8 cellular contexts compared by ENCODE assay signal in genomic region chr19:12723383-12723642, GRCh38. TPM values are rescaled to one million over a fixed set of nuclear protein-coding genes. Genes with fewer than 3 reads are reported as not detected.
DNase-seq lines count a peak whose midpoint lies in the region; ATAC-seq and TF ChIP-seq lines count a peak whose summit lies in the region.

No MANE protein-coding gene starts in this region.

- no peak for TF ChIP-seq CTCF in right atrium auricular region (IDR thresholded peaks at IDR 0.05)

- peaks cover 56% of the 10 kb centered on the region for H3K36me3 Mint-ChIP-seq in activated T-helper 2 cell treated with anti-CD3 and anti-CD28 coated beads, Interferon-gamma antibody, Interleukin-2, Interleukin-4, amounts not matched to agents 10 μg/mL and 5 μg/mL and 100 μg/mL, durations not matched to agents 14 hours and 24 hours and 36 hours (ENCODE audit: low read depth)
- H3K36me3 Mint-ChIP-seq in immature natural killer cell, result peaks cover 0 to 11% (median 8%) of the 10 kb centered on the region in 3 donors

- peak overlapping the region; percentile 64 to 83 for H3K4me3 ChIP-seq in right atrium auricular region
- H3K4me3 ChIP-seq in thymus (ENCODE audit: low read length), result peak overlapping the region; percentile 100

- ATAC-seq in Right ventricle myocardium superior (ENCODE audit: poor library complexity), result no peak
- no peak for ATAC-seq in esophagus mucosa

- H3K27me3 Mint-ChIP-seq in activated T-helper 2 cell treated with anti-CD3 and anti-CD28 coated beads, Interferon-gamma antibody, Interleukin-2, Interleukin-4, amounts not matched to agents 10 μg/mL and 5 μg/mL and 100 μg/mL, durations not matched to agents 14 hours and 24 hours and 36 hours (ENCODE audit: low read depth), result no peaks in the 10 kb centered on the region
- peaks cover 19 to 21% (median 19%) of the 10 kb centered on the region in 3 donors for H3K27me3 Mint-ChIP-seq in immature natural killer cell (ENCODE audit: low read depth in 3 of 3)

- under 1% methylated on average over 7 of the region's 7 CpGs for WGBS in thymus

- intact Hi-C loops in Right ventricle myocardium superior (cut with DNase I), result no loop called here
- intact Hi-C loops in activated T-helper 2 cell treated with anti-CD3 and anti-CD28 coated beads, Interferon-gamma antibody, Interleukin-2, Interleukin-4, amounts not matched to agents 10 μg/mL and 5 μg/mL and 100 μg/mL, durations not matched to agents 14 hours and 24 hours and 36 hours (cut with micrococcal nuclease), result loop anchor here (1.0 to 5.0 kb wide), 3 partner anchors 10 to 1631 kb away; partner anchors contain the start of genes ZNF490 and ZNF791

- H3K27ac ChIP-seq in right atrium auricular region, result peak overlapping the region; percentile 97
- H3K27ac ChIP-seq in thymus (ENCODE audit: low read depth), result peak overlapping the region; percentile 58

- no peaks in the 10 kb centered on the region for H3K9me3 ChIP-seq in right atrium auricular region
- H3K9me3 ChIP-seq in thymus (ENCODE audit: control insufficient read depth), result no peaks in the 10 kb centered on the region

- no peaks in the 10 kb centered on the region for H3K9me3 Mint-ChIP-seq in activated T-helper 2 cell treated with anti-CD3 and anti-CD28 coated beads, Interferon-gamma antibody, Interleukin-2, Interleukin-4, amounts not matched to agents 10 μg/mL and 5 μg/mL and 100 μg/mL, durations not matched to agents 14 hours and 24 hours and 36 hours
- H3K9me3 Mint-ChIP-seq in immature natural killer cell, result no peaks in the 10 kb centered on the region

- H3K36me3 ChIP-seq in right atrium auricular region (peaks cover 16% of the 10 kb centered on the region), thymus (ENCODE audit: control insufficient read depth, insufficient read depth) (peaks cover 13% of the 10 kb centered on the region)

- peak overlapping the region; percentile 90 for H3K27ac Mint-ChIP-seq in activated T-helper 2 cell treated with anti-CD3 and anti-CD28 coated beads, Interferon-gamma antibody, Interleukin-2, Interleukin-4, amounts not matched to agents 10 μg/mL and 5 μg/mL and 100 μg/mL, durations not matched to agents 14 hours and 24 hours and 36 hours
- H3K27ac Mint-ChIP-seq in immature natural killer cell, result peak overlapping the region; percentile 92 to 95 (median 93)

- DNase-seq in right atrium auricular region (ENCODE audit: low spot score) (no peak), Right ventricle myocardium superior (no peak), immature natural killer cell (no peak), ureter (ENCODE audit: low spot score) (no peak), pons (ENCODE audit: low spot score) (no peak)
- no peak for DNase-seq in activated T-helper 2 cell treated with anti-CD3 and anti-CD28 coated beads, Interferon-gamma antibody, Interleukin-2, Interleukin-4, amounts not matched to agents 10 μg/mL and 5 μg/mL and 100 μg/mL, durations not matched to agents 14 hours and 24 hours and 36 hours (ENCODE audit: low spot score)

- H3K4me3 Mint-ChIP-seq in activated T-helper 2 cell treated with anti-CD3 and anti-CD28 coated beads, Interferon-gamma antibody, Interleukin-2, Interleukin-4, amounts not matched to agents 10 μg/mL and 5 μg/mL and 100 μg/mL, durations not matched to agents 14 hours and 24 hours and 36 hours (ENCODE audit: low read depth), result peak overlapping the region; percentile 92
- peak overlapping the region; percentile 90 to 96 (median 93) for H3K4me3 Mint-ChIP-seq in immature natural killer cell

- H3K27me3 ChIP-seq in right atrium auricular region (no peaks in the 10 kb centered on the region), thymus (ENCODE audit: control insufficient read depth, insufficient read depth) (no peaks in the 10 kb centered on the region)

- peaks cover 0 to 40% of the 10 kb centered on the region in 2 donors for H3K4me1 ChIP-seq in right atrium auricular region
- peaks cover 24% of the 10 kb centered on the region for H3K4me1 ChIP-seq in thymus (ENCODE audit: control insufficient read depth, insufficient read depth, low read length)

- H3K4me1 Mint-ChIP-seq in activated T-helper 2 cell treated with anti-CD3 and anti-CD28 coated beads, Interferon-gamma antibody, Interleukin-2, Interleukin-4, amounts not matched to agents 10 μg/mL and 5 μg/mL and 100 μg/mL, durations not matched to agents 14 hours and 24 hours and 36 hours (ENCODE audit: low read depth), result peaks cover 17% of the 10 kb centered on the region
- peaks cover 41 to 54% of the 10 kb centered on the region in 2 donors for H3K4me1 Mint-ChIP-seq in immature natural killer cell

RNA-seq across cellular contexts. Expression of gene TNPO2, which starts 0.4 kb away (rescaled TPM):
- total RNA-seq in right atrium auricular region, result 10 to 100 TPM; 35.9 to 55.2 TPM
- 30.9 TPM for total RNA-seq in Right ventricle myocardium superior
- 109 and 112 TPM in 2 replicates for total RNA-seq in activated T-helper 2 cell treated with anti-CD3 and anti-CD28 coated beads, Interferon-gamma antibody, Interleukin-2, Interleukin-4, amounts not matched to agents 10 μg/mL and 5 μg/mL and 100 μg/mL, durations not matched to agents 14 hours and 24 hours and 36 hours
- 1 to 10 TPM in 1 of 3 donors, under 1 TPM in 2; 0.46 to 4.0 (median 0.98) TPM for polyA plus RNA-seq in immature natural killer cell
- polyA plus RNA-seq in thymus, result 28.3 TPM
- total RNA-seq in esophagus mucosa, result 36.0 TPM
- total RNA-seq in ureter, result 111 TPM

RNA-seq across cellular contexts. Expression of gene TRIR, which starts 11.2 kb away (rescaled TPM):
- total RNA-seq in right atrium auricular region (100 to 1,000 TPM; 262 to 287 TPM), Right ventricle myocardium superior (117 TPM), esophagus mucosa (122 TPM), ureter (132 TPM)
- 204 and 210 TPM in 2 replicates for total RNA-seq in activated T-helper 2 cell treated with anti-CD3 and anti-CD28 coated beads, Interferon-gamma antibody, Interleukin-2, Interleukin-4, amounts not matched to agents 10 μg/mL and 5 μg/mL and 100 μg/mL, durations not matched to agents 14 hours and 24 hours and 36 hours
- polyA plus RNA-seq in immature natural killer cell (100 to 1,000 TPM; 183 to 301 (median 283) TPM), thymus (290 TPM)

RNA-seq across cellular contexts. Expression of gene GET3, which starts 14.0 kb away (rescaled TPM):
- total RNA-seq in right atrium auricular region (10 to 100 TPM; 44.6 to 55.1 TPM), Right ventricle myocardium superior (60.7 TPM), esophagus mucosa (60.9 TPM), ureter (55.6 TPM)
- total RNA-seq in activated T-helper 2 cell treated with anti-CD3 and anti-CD28 coated beads, Interferon-gamma antibody, Interleukin-2, Interleukin-4, amounts not matched to agents 10 μg/mL and 5 μg/mL and 100 μg/mL, durations not matched to agents 14 hours and 24 hours and 36 hours, result 62.7 and 62.8 TPM in 2 replicates
- polyA plus RNA-seq in immature natural killer cell (100 to 1,000 TPM in 2 of 3 donors, 10 to 100 TPM in 1; 93.5 to 182 (median 124) TPM), thymus (50.0 TPM)

RNA-seq across cellular contexts. Expression of gene FBXW9, which starts 26.9 kb away (rescaled TPM):
- total RNA-seq in right atrium auricular region (1 to 10 TPM; 1.8 TPM), Right ventricle myocardium superior (2.0 TPM), esophagus mucosa (11.1 TPM), ureter (8.7 TPM)
- 8.8 and 9.4 TPM in 2 replicates for total RNA-seq in activated T-helper 2 cell treated with anti-CD3 and anti-CD28 coated beads, Interferon-gamma antibody, Interleukin-2, Interleukin-4, amounts not matched to agents 10 μg/mL and 5 μg/mL and 100 μg/mL, durations not matched to agents 14 hours and 24 hours and 36 hours
- polyA plus RNA-seq in immature natural killer cell (1 to 10 TPM; 6.4 to 8.2 (median 8.0) TPM), thymus (6.5 TPM)

RNA-seq across cellular contexts. Expression of gene BEST2, which starts 28.3 kb away (rescaled TPM):
- total RNA-seq in right atrium auricular region (not detected), Right ventricle myocardium superior (not detected), esophagus mucosa (not detected), ureter (not detected)
- 0.11 TPM in 1 of 2 replicates, not detected in the other for total RNA-seq in activated T-helper 2 cell treated with anti-CD3 and anti-CD28 coated beads, Interferon-gamma antibody, Interleukin-2, Interleukin-4, amounts not matched to agents 10 μg/mL and 5 μg/mL and 100 μg/mL, durations not matched to agents 14 hours and 24 hours and 36 hours
- polyA plus RNA-seq in immature natural killer cell (not detected), thymus (0.46 TPM)
